1 cellular context compared by ENCODE assay signal in the genomic region with DNA sequence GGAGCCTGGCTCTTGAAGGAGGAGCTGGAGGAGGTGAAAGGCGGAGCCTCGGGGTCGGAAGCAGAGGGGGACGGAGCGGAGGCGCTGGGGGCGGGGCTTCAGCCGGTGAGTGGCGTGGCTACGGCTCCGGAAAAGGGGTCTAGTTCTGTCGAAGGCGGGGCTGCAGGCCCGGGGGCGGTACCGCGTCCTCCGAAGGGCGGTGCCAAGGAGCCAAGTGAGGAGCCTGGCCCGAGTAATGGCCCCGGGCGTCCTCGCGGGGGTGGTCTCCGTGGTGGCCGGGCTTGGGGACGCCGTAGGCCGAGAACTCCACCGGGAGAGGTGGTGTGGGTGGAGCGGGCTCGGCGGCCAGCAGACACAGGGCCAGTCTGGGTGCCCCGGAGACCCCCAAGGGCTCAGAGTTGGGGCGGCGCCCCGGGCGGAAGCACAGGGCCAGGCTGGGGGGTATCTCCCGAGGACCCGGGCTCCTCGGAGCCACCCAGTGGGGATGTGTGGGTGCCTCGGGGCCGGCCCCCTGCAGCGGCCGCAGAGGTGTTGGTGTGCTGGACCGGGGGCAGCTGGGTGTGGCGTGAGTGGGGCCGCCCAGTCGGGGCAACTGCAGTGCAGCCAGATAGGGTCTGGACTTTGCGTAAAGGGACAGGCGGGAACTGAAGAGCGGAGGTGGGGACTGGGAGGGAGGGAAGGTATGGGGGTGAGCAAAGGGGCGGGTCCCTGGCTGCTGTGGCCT.
TF ChIP-seq lines count a peak whose summit lies in the region.

No MANE protein-coding gene starts in this region.

TF ChIP-seq in WTC11, 78 proteins besides CTCF, POLR2A, EP300 and RAD21 (continued from another document and continues in another):
- TF ChIP-seq, protein P1, sequence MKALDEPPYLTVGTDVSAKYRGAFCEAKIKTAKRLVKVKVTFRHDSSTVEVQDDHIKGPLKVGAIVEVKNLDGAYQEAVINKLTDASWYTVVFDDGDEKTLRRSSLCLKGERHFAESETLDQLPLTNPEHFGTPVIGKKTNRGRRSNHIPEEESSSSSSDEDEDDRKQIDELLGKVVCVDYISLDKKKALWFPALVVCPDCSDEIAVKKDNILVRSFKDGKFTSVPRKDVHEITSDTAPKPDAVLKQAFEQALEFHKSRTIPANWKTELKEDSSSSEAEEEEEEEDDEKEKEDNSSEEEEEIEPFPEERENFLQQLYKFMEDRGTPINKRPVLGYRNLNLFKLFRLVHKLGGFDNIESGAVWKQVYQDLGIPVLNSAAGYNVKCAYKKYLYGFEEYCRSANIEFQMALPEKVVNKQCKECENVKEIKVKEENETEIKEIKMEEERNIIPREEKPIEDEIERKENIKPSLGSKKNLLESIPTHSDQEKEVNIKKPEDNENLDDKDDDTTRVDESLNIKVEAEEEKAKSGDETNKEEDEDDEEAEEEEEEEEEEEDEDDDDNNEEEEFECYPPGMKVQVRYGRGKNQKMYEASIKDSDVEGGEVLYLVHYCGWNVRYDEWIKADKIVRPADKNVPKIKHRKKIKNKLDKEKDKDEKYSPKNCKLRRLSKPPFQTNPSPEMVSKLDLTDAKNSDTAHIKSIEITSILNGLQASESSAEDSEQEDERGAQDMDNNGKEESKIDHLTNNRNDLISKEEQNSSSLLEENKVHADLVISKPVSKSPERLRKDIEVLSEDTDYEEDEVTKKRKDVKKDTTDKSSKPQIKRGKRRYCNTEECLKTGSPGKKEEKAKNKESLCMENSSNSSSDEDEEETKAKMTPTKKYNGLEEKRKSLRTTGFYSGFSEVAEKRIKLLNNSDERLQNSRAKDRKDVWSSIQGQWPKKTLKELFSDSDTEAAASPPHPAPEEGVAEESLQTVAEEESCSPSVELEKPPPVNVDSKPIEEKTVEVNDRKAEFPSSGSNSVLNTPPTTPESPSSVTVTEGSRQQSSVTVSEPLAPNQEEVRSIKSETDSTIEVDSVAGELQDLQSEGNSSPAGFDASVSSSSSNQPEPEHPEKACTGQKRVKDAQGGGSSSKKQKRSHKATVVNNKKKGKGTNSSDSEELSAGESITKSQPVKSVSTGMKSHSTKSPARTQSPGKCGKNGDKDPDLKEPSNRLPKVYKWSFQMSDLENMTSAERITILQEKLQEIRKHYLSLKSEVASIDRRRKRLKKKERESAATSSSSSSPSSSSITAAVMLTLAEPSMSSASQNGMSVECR (CRISPR knock-in tag; IDR thresholded peaks at IDR 0.05; ENCODE audit: borderline replicate concordance): no peak
- TF ChIP-seq RORB (CRISPR knock-in tag; IDR thresholded peaks at IDR 0.05) (no peak), SP1 (CRISPR knock-in tag; conservative IDR thresholded peaks at IDR 0.05) (no peak; the same call in 1 of the 2 replicates), TP53 (CRISPR knock-in tag; IDR thresholded peaks at IDR 0.05) (no peak), MYBL2 (CRISPR knock-in tag; IDR thresholded peaks at IDR 0.05) (no peak), RELA (CRISPR knock-in tag; IDR thresholded peaks at IDR 0.05; ENCODE audit: borderline replicate concordance) (0 out of 2 replicates have a peak, but pooled peaks have one; percentile 29), FOXJ3 (CRISPR knock-in tag; IDR thresholded peaks at IDR 0.05; ENCODE audit: borderline replicate concordance) (no peak), ZNF263 (CRISPR knock-in tag; IDR thresholded peaks at IDR 0.05; ENCODE audit: low read depth) (no peak; the same call in 1 of the 2 replicates), ZNF138 (CRISPR knock-in tag; conservative IDR thresholded peaks at IDR 0.05) (no peak), GRHL2 (CRISPR knock-in tag; IDR thresholded peaks at IDR 0.05; ENCODE audit: insufficient replicate concordance, severe bottlenecking) (no peak), CREM (CRISPR knock-in tag; IDR thresholded peaks at IDR 0.05) (0 out of 2 replicates have a peak, but pooled peaks have one; percentile 20), MXD4 (CRISPR knock-in tag; IDR thresholded peaks at IDR 0.05; ENCODE audit: borderline replicate concordance) (no peak), ZNF232 (CRISPR knock-in tag; IDR thresholded peaks at IDR 0.05) (no peak), PRRX2 (CRISPR knock-in tag; IDR thresholded peaks at IDR 0.05) (no peak), JUN (CRISPR knock-in tag; IDR thresholded peaks at IDR 0.05) (no peak), ZNF671 (CRISPR knock-in tag; IDR thresholded peaks at IDR 0.05) (no peak), NR1H2 (CRISPR knock-in tag; IDR thresholded peaks at IDR 0.05) (no peak), GABPB1 (CRISPR knock-in tag; IDR thresholded peaks at IDR 0.05) (no peak), TCF7 (CRISPR knock-in tag; IDR thresholded peaks at IDR 0.05; ENCODE audit: low read depth) (no peak), OVOL2 (CRISPR knock-in tag; IDR thresholded peaks at IDR 0.05; ENCODE audit: borderline replicate concordance) (no peak), EMX1 (CRISPR knock-in tag; IDR thresholded peaks at IDR 0.05) (0 out of 2 replicates have a peak, but pooled peaks have one; percentile 17), FOXK1 (CRISPR knock-in tag; IDR thresholded peaks at IDR 0.05) (no peak)
- TF ChIP-seq, protein P2, sequence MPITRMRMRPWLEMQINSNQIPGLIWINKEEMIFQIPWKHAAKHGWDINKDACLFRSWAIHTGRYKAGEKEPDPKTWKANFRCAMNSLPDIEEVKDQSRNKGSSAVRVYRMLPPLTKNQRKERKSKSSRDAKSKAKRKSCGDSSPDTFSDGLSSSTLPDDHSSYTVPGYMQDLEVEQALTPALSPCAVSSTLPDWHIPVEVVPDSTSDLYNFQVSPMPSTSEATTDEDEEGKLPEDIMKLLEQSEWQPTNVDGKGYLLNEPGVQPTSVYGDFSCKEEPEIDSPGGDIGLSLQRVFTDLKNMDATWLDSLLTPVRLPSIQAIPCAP (CRISPR knock-in tag; IDR thresholded peaks at IDR 0.05): no peak
- TF ChIP-seq, protein P3, sequence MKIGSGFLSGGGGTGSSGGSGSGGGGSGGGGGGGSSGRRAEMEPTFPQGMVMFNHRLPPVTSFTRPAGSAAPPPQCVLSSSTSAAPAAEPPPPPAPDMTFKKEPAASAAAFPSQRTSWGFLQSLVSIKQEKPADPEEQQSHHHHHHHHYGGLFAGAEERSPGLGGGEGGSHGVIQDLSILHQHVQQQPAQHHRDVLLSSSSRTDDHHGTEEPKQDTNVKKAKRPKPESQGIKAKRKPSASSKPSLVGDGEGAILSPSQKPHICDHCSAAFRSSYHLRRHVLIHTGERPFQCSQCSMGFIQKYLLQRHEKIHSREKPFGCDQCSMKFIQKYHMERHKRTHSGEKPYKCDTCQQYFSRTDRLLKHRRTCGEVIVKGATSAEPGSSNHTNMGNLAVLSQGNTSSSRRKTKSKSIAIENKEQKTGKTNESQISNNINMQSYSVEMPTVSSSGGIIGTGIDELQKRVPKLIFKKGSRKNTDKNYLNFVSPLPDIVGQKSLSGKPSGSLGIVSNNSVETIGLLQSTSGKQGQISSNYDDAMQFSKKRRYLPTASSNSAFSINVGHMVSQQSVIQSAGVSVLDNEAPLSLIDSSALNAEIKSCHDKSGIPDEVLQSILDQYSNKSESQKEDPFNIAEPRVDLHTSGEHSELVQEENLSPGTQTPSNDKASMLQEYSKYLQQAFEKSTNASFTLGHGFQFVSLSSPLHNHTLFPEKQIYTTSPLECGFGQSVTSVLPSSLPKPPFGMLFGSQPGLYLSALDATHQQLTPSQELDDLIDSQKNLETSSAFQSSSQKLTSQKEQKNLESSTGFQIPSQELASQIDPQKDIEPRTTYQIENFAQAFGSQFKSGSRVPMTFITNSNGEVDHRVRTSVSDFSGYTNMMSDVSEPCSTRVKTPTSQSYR (CRISPR knock-in tag; IDR thresholded peaks at IDR 0.05): 0 out of 2 replicates have a peak, but pooled peaks have one; percentile 31
- TF ChIP-seq, protein P4, sequence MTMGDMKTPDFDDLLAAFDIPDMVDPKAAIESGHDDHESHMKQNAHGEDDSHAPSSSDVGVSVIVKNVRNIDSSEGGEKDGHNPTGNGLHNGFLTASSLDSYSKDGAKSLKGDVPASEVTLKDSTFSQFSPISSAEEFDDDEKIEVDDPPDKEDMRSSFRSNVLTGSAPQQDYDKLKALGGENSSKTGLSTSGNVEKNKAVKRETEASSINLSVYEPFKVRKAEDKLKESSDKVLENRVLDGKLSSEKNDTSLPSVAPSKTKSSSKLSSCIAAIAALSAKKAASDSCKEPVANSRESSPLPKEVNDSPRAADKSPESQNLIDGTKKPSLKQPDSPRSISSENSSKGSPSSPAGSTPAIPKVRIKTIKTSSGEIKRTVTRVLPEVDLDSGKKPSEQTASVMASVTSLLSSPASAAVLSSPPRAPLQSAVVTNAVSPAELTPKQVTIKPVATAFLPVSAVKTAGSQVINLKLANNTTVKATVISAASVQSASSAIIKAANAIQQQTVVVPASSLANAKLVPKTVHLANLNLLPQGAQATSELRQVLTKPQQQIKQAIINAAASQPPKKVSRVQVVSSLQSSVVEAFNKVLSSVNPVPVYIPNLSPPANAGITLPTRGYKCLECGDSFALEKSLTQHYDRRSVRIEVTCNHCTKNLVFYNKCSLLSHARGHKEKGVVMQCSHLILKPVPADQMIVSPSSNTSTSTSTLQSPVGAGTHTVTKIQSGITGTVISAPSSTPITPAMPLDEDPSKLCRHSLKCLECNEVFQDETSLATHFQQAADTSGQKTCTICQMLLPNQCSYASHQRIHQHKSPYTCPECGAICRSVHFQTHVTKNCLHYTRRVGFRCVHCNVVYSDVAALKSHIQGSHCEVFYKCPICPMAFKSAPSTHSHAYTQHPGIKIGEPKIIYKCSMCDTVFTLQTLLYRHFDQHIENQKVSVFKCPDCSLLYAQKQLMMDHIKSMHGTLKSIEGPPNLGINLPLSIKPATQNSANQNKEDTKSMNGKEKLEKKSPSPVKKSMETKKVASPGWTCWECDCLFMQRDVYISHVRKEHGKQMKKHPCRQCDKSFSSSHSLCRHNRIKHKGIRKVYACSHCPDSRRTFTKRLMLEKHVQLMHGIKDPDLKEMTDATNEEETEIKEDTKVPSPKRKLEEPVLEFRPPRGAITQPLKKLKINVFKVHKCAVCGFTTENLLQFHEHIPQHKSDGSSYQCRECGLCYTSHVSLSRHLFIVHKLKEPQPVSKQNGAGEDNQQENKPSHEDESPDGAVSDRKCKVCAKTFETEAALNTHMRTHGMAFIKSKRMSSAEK (CRISPR knock-in tag; IDR thresholded peaks at IDR 0.05; ENCODE audit: borderline replicate concordance): no peak
- TF ChIP-seq, protein P5, sequence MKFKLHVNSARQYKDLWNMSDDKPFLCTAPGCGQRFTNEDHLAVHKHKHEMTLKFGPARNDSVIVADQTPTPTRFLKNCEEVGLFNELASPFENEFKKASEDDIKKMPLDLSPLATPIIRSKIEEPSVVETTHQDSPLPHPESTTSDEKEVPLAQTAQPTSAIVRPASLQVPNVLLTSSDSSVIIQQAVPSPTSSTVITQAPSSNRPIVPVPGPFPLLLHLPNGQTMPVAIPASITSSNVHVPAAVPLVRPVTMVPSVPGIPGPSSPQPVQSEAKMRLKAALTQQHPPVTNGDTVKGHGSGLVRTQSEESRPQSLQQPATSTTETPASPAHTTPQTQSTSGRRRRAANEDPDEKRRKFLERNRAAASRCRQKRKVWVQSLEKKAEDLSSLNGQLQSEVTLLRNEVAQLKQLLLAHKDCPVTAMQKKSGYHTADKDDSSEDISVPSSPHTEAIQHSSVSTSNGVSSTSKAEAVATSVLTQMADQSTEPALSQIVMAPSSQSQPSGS (CRISPR knock-in tag; IDR thresholded peaks at IDR 0.05; ENCODE audit: borderline replicate concordance, low read depth): no peak
- TF ChIP-seq, protein P6, sequence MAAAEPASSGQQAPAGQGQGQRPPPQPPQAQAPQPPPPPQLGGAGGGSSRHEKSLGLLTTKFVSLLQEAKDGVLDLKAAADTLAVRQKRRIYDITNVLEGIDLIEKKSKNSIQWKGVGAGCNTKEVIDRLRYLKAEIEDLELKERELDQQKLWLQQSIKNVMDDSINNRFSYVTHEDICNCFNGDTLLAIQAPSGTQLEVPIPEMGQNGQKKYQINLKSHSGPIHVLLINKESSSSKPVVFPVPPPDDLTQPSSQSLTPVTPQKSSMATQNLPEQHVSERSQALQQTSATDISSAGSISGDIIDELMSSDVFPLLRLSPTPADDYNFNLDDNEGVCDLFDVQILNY (CRISPR knock-in tag; IDR thresholded peaks at IDR 0.05): peak; percentile 33; the same call in 1 of the 2 replicates
- TF ChIP-seq, protein P7, sequence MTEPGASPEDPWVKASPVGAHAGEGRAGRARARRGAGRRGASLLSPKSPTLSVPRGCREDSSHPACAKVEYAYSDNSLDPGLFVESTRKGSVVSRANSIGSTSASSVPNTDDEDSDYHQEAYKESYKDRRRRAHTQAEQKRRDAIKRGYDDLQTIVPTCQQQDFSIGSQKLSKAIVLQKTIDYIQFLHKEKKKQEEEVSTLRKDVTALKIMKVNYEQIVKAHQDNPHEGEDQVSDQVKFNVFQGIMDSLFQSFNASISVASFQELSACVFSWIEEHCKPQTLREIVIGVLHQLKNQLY (CRISPR knock-in tag; IDR thresholded peaks at IDR 0.05): no peak
- TF ChIP-seq, protein P8, sequence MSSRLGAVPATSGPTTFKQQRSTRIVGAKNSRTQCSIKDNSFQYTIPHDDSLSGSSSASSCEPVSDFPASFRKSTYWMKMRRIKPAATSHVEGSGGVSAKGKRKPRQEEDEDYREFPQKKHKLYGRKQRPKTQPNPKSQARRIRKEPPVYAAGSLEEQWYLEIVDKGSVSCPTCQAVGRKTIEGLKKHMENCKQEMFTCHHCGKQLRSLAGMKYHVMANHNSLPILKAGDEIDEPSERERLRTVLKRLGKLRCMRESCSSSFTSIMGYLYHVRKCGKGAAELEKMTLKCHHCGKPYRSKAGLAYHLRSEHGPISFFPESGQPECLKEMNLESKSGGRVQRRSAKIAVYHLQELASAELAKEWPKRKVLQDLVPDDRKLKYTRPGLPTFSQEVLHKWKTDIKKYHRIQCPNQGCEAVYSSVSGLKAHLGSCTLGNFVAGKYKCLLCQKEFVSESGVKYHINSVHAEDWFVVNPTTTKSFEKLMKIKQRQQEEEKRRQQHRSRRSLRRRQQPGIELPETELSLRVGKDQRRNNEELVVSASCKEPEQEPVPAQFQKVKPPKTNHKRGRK (CRISPR knock-in tag; IDR thresholded peaks at IDR 0.05; ENCODE audit: borderline replicate concordance): no peak
- TF ChIP-seq, protein P9, sequence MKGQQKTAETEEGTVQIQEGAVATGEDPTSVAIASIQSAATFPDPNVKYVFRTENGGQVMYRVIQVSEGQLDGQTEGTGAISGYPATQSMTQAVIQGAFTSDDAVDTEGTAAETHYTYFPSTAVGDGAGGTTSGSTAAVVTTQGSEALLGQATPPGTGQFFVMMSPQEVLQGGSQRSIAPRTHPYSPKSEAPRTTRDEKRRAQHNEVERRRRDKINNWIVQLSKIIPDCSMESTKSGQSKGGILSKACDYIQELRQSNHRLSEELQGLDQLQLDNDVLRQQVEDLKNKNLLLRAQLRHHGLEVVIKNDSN (CRISPR knock-in tag; IDR thresholded peaks at IDR 0.05): no peak
- TF ChIP-seq, protein P10, sequence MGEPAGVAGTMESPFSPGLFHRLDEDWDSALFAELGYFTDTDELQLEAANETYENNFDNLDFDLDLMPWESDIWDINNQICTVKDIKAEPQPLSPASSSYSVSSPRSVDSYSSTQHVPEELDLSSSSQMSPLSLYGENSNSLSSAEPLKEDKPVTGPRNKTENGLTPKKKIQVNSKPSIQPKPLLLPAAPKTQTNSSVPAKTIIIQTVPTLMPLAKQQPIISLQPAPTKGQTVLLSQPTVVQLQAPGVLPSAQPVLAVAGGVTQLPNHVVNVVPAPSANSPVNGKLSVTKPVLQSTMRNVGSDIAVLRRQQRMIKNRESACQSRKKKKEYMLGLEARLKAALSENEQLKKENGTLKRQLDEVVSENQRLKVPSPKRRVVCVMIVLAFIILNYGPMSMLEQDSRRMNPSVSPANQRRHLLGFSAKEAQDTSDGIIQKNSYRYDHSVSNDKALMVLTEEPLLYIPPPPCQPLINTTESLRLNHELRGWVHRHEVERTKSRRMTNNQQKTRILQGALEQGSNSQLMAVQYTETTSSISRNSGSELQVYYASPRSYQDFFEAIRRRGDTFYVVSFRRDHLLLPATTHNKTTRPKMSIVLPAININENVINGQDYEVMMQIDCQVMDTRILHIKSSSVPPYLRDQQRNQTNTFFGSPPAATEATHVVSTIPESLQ (CRISPR knock-in tag; IDR thresholded peaks at IDR 0.05): no peak
